17 cellular contexts compared by ENCODE assay signal in the genomic region with DNA sequence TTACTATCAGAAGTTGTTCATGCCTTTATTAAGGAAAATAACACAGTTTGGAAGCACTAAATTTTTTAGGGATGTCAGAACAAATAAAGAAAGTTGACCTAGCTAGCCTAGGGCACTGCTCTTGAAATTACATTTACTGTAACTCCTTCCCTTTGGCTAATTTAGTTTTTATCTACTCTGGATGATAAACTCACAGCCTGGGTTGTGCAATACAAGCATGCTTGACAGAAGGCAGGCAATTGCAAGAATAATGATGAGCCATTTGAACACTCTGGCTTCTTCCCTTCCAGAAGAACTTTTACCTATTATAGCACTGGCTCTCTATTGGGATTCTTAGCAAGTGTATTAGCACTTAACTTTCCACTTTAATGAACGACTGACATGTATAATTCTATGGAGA.
DNase-seq lines count a peak whose midpoint lies in the region; ATAC-seq, FAIRE-seq and TF ChIP-seq lines count a peak whose summit lies in the region.
"Had no signal": no experiment of that assay in that cellular context is flagged by ENCODE, and none has a peak within 500 bp of the region (broad histone marks: within the 10 kb centered on the region; RNA-seq: fewer than 3 reads in every experiment).

No MANE protein-coding gene starts in this region.

- no peak overlapping the region for H3K14ac ChIP-seq in IMR-90 (replicated peaks; ENCODE audit: low read depth, low read length)

- H3K79me1 ChIP-seq in IMR-90 (ENCODE audit: low read depth in 1 of 2, low read length in 2 of 2): no peaks in the 10 kb centered on the region

- H2AK9ac ChIP-seq in IMR-90 (replicated peaks; ENCODE audit: low read depth, low read length, poor library complexity): no peak overlapping the region

- H3K27ac ChIP-seq in IMR-90 (ENCODE audit: insufficient read depth, low read length): no peak overlapping the region

- no peak for TF ChIP-seq CTCF in AG10803 (conservative IDR thresholded peaks at IDR 0.05; ENCODE audit: low read length)
- no peak for TF ChIP-seq CTCF in IMR-90 (conservative IDR thresholded peaks at IDR 0.05; ENCODE audit: low read depth, low read length)

- no peak overlapping the region for H2BK120ac ChIP-seq in IMR-90 (ENCODE audit: low read depth, low read length)

- no peak overlapping the region for H3K9ac ChIP-seq in IMR-90 (ENCODE audit: low read depth, low read length)

- no peak overlapping the region for H4K8ac ChIP-seq in IMR-90 (ENCODE audit: low read depth in 2 of 2, low read length in 2 of 2)

- H3K4me3 ChIP-seq in AG10803 (ENCODE audit: low read length) (no peak overlapping the region), IMR-90 (ENCODE audit: insufficient read depth, low read depth, low read length) (no peak overlapping the region)

- DNase-seq in AG10803 (ENCODE audit: low read depth): peak; percentile 12
- DNase-seq in IMR-90: no peak
- DNase-seq in amniotic epithelial cell (ENCODE audit: low read depth): peak; percentile 56
- DNase-seq in left kidney (ENCODE audit: low read depth, low spot score): peak; percentile 46
- DNase-seq in urothelium cell line (ENCODE audit: low spot score): no peak
- DNase-seq: CD8-positive, alpha-beta memory T cell; DND-41; GDM1; Karpas-422; NCI-H1417; NCI-H2029 treated with DMSO at 0.1 percent for 48 hours; NCI-H748 treated with DMSO at 0.1 percent for 48 hours; SHP77 had no signal

- no peak overlapping the region for H2BK5ac ChIP-seq in IMR-90 (ENCODE audit: low read depth, low read length, poor library complexity, severe bottlenecking)

- in situ Hi-C loops in IMR-90 (cut with MboI; ENCODE audit: low sequenced_read_pairs): no loop called here

- ATAC-seq in IMR-90 (ENCODE audit: low read depth) (no peak), HG02973 (IDR thresholded peaks at IDR 0.05; ENCODE audit: unreplicated experiment) (no peak), GM21526 (IDR thresholded peaks at IDR 0.05; ENCODE audit: low FRiP score, unreplicated experiment) (no peak)
- ATAC-seq: Panc1 had no signal

- no CpG with 5 or more reads among the region's 1 CpG for WGBS in IMR-90 (ENCODE audit: extremely low coverage in 2 of 2, insufficient read length in 1 of 2), 2 experiments

- H3K9me1 ChIP-seq in IMR-90 (ENCODE audit: insufficient read depth, low read length): no peaks in the 10 kb centered on the region

- H4K5ac ChIP-seq in IMR-90 (ENCODE audit: low read depth, low read length): no peak overlapping the region

- intact Hi-C loops in IMR-90 (cut with micrococcal nuclease): no loop called here

- FAIRE-seq in urothelium cell line (lab: Jason Lieb, UNC): no peak
- FAIRE-seq: H1 had no signal

- H2BK15ac ChIP-seq in IMR-90 (ENCODE audit: low read depth, low read length): no peak overlapping the region

- H4K91ac ChIP-seq in IMR-90 (ENCODE audit: insufficient read depth, low read depth, low read length): no peak overlapping the region

- H2BK20ac ChIP-seq in IMR-90 (ENCODE audit: low read depth, low read length): no peak overlapping the region

- CTCF ChIA-PET in IMR-90 (lab: Yijun Ruan, JAX): no interaction called here

- no peak for TF ChIP-seq POLR2A in IMR-90 (IDR thresholded peaks at IDR 0.05; ENCODE audit: low read depth, low read length)

- H3K18ac ChIP-seq in IMR-90 (ENCODE audit: low read depth, low read length): no peak overlapping the region

- BruUV-seq in IMR-90 (replicated peaks; lab: Mats Ljungman, UMichigan): no TSS peak

- no peak overlapping the region for H3K4ac ChIP-seq in IMR-90 (ENCODE audit: low read depth, low read length)

- no peak for TF ChIP-seq RAD21 in IMR-90 (IDR thresholded peaks at IDR 0.05; ENCODE audit: low read length)

- POLR2A ChIA-PET in IMR-90 (lab: Charles Lee; ENCODE audit: unreplicated experiment): no interaction called here

- H3K4me2 ChIP-seq in IMR-90 (ENCODE audit: low read depth, low read length): no peak overlapping the region

- no peaks in the 10 kb centered on the region for H3K4me1 ChIP-seq in IMR-90 (ENCODE audit: control insufficient read depth, insufficient read depth, low read length)

- H2AK5ac ChIP-seq in IMR-90 (ENCODE audit: low read depth, low read length): no peak overlapping the region

- H3K56ac ChIP-seq in IMR-90 (ENCODE audit: extremely low read depth, insufficient read depth, low read length): no peak overlapping the region

- no peaks in the 10 kb centered on the region for H3K27me3 ChIP-seq in IMR-90 (ENCODE audit: control insufficient read depth, insufficient read depth, low read length)

- H3K9me3 ChIP-seq in IMR-90 (ENCODE audit: control insufficient read depth, insufficient read depth, low read length): peaks cover 6% of the 10 kb centered on the region; the same call in 1 of the 2 replicates

- dilution Hi-C loops in IMR-90 (cut with HindIII; ENCODE audit: low sequenced_read_pairs, unreplicated experiment): no loop called here

- no peak overlapping the region for H2AFZ ChIP-seq in IMR-90 (replicated peaks; ENCODE audit: low read length, poor library complexity)

- no peak overlapping the region for H3K23ac ChIP-seq in IMR-90 (ENCODE audit: low read depth, low read length)

- H3K36me3 ChIP-seq in IMR-90 (ENCODE audit: control insufficient read depth, insufficient read depth, low read length): no peaks in the 10 kb centered on the region

- H4K20me1 ChIP-seq in IMR-90 (ENCODE audit: insufficient read depth, low read length): no peaks in the 10 kb centered on the region

TF ChIP-seq in IMR-90, 13 proteins besides CTCF, POLR2A, EP300 and RAD21:
- TF ChIP-seq RFX5 (IDR thresholded peaks at IDR 0.05; ENCODE audit: low read depth, low read length): no peak
- no peak for TF ChIP-seq MAZ (IDR thresholded peaks at IDR 0.05; ENCODE audit: borderline replicate concordance, low read depth, low read length)
- TF ChIP-seq CEBPB (IDR thresholded peaks at IDR 0.05; ENCODE audit: low read depth, low read length): 0 out of 2 replicates have a peak, but pooled peaks have one; percentile 12
- TF ChIP-seq FOS (IDR thresholded peaks at IDR 0.05; ENCODE audit: low read depth, low read length): no peak
- TF ChIP-seq NFE2L2 (IDR thresholded peaks at IDR 0.05; ENCODE audit: low read depth, low read length): no peak
TF ChIP-seq in IMR-90: peak in this region for 1.

Comparison
In these comparisons a context has a peak if more than half of its experiments do, and no peak if none do; other contexts are left out.
1. DNase-seq: peak in AG10803 (single experiment), amniotic epithelial cell (single experiment) and left kidney (single experiment); none in IMR-90 (single experiment) and urothelium cell line (single experiment).